Comparison of ENCODE assay signal across 8 cellular contexts in genomic region chr12:53500119-53500775, GRCh38. TPM values are rescaled to one million over a fixed set of nuclear protein-coding genes. Genes with fewer than 3 reads are reported as not detected.
DNase-seq lines count a peak whose midpoint lies in the region; ATAC-seq and TF ChIP-seq lines count a peak whose summit lies in the region.

No MANE protein-coding gene starts in this region.

- H3K4me1 ChIP-seq in aorta (ENCODE audit: control insufficient read depth in 1 of 2, insufficient read depth in 2 of 2, low read length in 2 of 2): no peaks in the 10 kb centered on the region

- H3K27me3 ChIP-seq in aorta (ENCODE audit: control insufficient read depth in 1 of 2, insufficient read depth in 2 of 2, low read length in 1 of 2): no peaks in the 10 kb centered on the region

- no peak for TF ChIP-seq CTCF in mesothelial cell of epicardium (IDR thresholded peaks at IDR 0.05; ENCODE audit: unreplicated experiment)

- H3K36me3 Mint-ChIP-seq in mesothelial cell of epicardium: no peaks in the 10 kb centered on the region

- WGBS in aorta, 2 donors: 2% methylated on average over 14 to 18 of the region's 18 CpGs

- H3K9me3 ChIP-seq in aorta (ENCODE audit: control insufficient read depth, low read length): no peaks in the 10 kb centered on the region

- H3K4me3 ChIP-seq in aorta (ENCODE audit: low read length in 2 of 2): peak overlapping the region; percentile 39 to 82

- DNase-seq in NCI-H510A treated with DMSO at 0.1 percent for 48 hours (lab: John Stamatoyannopoulos, UW) (peak; percentile 56), NCI-H510A (lab: John Stamatoyannopoulos, UW) (no peak), OCI-M1 (lab: John Stamatoyannopoulos, UW) (peak; percentile 91), dermis blood vessel endothelial cell (peak; percentile 34), mesothelial cell of epicardium (ENCODE audit: low spot score in 2 of 2, unreplicated experiment in 2 of 2) (no peak), aorta (peak; percentile 4 to 86), HK-2 (ENCODE audit: unreplicated experiment) (no peak)

- H3K27me3 Mint-ChIP-seq in mesothelial cell of epicardium (ENCODE audit: low read depth): no peaks in the 10 kb centered on the region

- H3K27ac ChIP-seq in aorta (ENCODE audit: low read depth in 1 of 2, low read length in 2 of 2): peak overlapping the region; percentile 94 to 99

- peaks cover 44% of the 10 kb centered on the region for H3K4me1 Mint-ChIP-seq in mesothelial cell of epicardium

- intact Hi-C loops in aorta (cut with DNase I): loop anchor here (2.0 to 10.0 kb wide), 2 partner anchors 47 to 175 kb away; partner anchors contain the start of genes AAAS (in 2 of the 2) and PCBP2 (in 1 of the 2)

- no peaks in the 10 kb centered on the region for H3K9me3 Mint-ChIP-seq in mesothelial cell of epicardium

- ATAC-seq in aorta (ENCODE audit: low FRiP score) (peak; percentile 40), GM21447 (IDR thresholded peaks at IDR 0.05; ENCODE audit: unreplicated experiment) (no peak)

- no peaks in the 10 kb centered on the region for H3K36me3 ChIP-seq in aorta (ENCODE audit: control insufficient read depth in 1 of 2, insufficient read depth in 2 of 2, low read length in 1 of 2)

- H3K4me3 Mint-ChIP-seq in mesothelial cell of epicardium: peak overlapping the region; percentile 83

- H3K27ac Mint-ChIP-seq in mesothelial cell of epicardium: peak overlapping the region; percentile 98

RNA-seq across cellular contexts. Expression of gene TARBP2, which starts 0.8 kb away (rescaled TPM):
- 38.8 and 48.3 TPM in 2 replicates for total RNA-seq in dermis blood vessel endothelial cell
- 45.6 to 50.5 TPM (median 50.4 TPM) in 3 replicates for total RNA-seq in mesothelial cell of epicardium
- total RNA-seq in aorta: 10 to 100 TPM; 11.5 to 22.5 TPM
- 10 to 100 TPM in 1 of 2 donors, 1 to 10 TPM in 1; 8.8 to 36.3 TPM for polyA plus RNA-seq in aorta

RNA-seq across cellular contexts. Expression of gene MAP3K12, which starts 1.0 kb away (rescaled TPM):
- 13.6 and 19.1 TPM in 2 replicates for total RNA-seq in dermis blood vessel endothelial cell
- 35.4 to 41.8 TPM (median 37.0 TPM) in 3 replicates for total RNA-seq in mesothelial cell of epicardium
- total RNA-seq in aorta: 10 to 100 TPM; 21.2 to 44.5 TPM
- polyA plus RNA-seq in aorta: 10 to 100 TPM in 1 of 2 donors, 1 to 10 TPM in 1; 3.6 to 68.4 TPM

RNA-seq across cellular contexts. Expression of gene NPFF, which starts 7.0 kb away (rescaled TPM):
- total RNA-seq in dermis blood vessel endothelial cell (not detected in 2 replicates), mesothelial cell of epicardium (not detected in 3 replicates), aorta (not detected)
- polyA plus RNA-seq in aorta: 10 to 100 TPM in 1 of 2 donors, 1 to 10 TPM in 1; 5.1 to 14.4 TPM

RNA-seq across cellular contexts. Expression of gene PCBP2, which starts 48.3 kb away (rescaled TPM):
- total RNA-seq in dermis blood vessel endothelial cell (417 and 525 TPM in 2 replicates), mesothelial cell of epicardium (1,058 to 1,073 TPM (median 1,066 TPM) in 3 replicates), aorta (100 to 1,000 TPM; 578 to 688 TPM)
- polyA plus RNA-seq in aorta: 100 to 1,000 TPM; 510 to 513 TPM

RNA-seq across cellular contexts. Expression of gene PRR13, which starts 58.7 kb away (rescaled TPM):
- total RNA-seq in dermis blood vessel endothelial cell (12.6 and 18.0 TPM in 2 replicates), mesothelial cell of epicardium (74.1 to 87.4 TPM (median 76.2 TPM) in 3 replicates), aorta (100 to 1,000 TPM in 1 of 2 donors, 10 to 100 TPM in 1; 94.6 to 104 TPM)
- 100 to 1,000 TPM; 107 to 224 TPM for polyA plus RNA-seq in aorta

Comparison
In these comparisons a context has a peak if more than half of its experiments do, and no peak if none do; other contexts are left out.
1. DNase-seq: peak in NCI-H510A treated with DMSO at 0.1 percent for 48 hours (single experiment), OCI-M1 (single experiment), dermis blood vessel endothelial cell (single experiment) and aorta (2 of 2); none in NCI-H510A (single experiment), mesothelial cell of epicardium (0 of 2) and HK-2 (single experiment).